19 cellular contexts compared by ENCODE assay signal in the genomic region with DNA sequence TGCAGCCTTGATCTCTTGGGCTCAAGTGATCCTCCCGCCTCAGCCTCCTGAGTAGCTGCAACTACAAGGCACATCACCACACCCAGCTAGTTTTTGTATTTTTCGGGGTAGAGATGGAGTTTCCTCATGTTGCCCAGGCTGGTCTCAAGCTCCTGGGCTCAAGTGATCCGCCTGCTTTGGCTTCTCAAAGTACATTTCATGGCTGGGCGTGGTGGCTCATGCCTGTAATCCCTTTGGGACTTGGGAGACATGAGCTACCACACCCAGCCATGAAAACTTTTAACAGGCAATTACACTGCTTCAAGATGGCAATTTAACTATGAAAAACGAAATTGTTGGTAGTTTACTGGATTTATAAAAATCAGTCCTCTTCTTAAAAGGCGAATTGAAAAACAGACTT.
"Had no signal": no experiment of that assay in that cellular context is flagged by ENCODE, and none has a peak within 500 bp of the region (broad histone marks: within the 10 kb centered on the region; RNA-seq: fewer than 3 reads in every experiment).

No MANE protein-coding gene starts in this region.

- H3K4me1 ChIP-seq: esophagus muscularis mucosa, foreskin keratinocyte, left ventricle myocardium inferior, lower lobe of right lung, stomach, thyroid gland, upper lobe of left lung, vagina had no signal

- H3K4me3 ChIP-seq: esophagus muscularis mucosa, left ventricle myocardium inferior, lower lobe of right lung, skin epidermis, stomach, thyroid gland, upper lobe of left lung, vagina had no signal

- H3K27me3 ChIP-seq: esophagus muscularis mucosa, foreskin keratinocyte, stomach, thyroid gland, upper lobe of left lung, vagina had no signal

- H3K27ac ChIP-seq: epithelial cell of prostate, esophagus muscularis mucosa, foreskin keratinocyte, left ventricle myocardium inferior, lower lobe of right lung, skin epidermis, stomach, thyroid gland, upper lobe of left lung, vagina had no signal

- ATAC-seq: effector memory CD8-positive, alpha-beta T cell; foreskin keratinocyte; lower lobe of right lung; natural killer cell; sciatic nerve had no signal

- H3K36me3 ChIP-seq: esophagus muscularis mucosa, left ventricle myocardium inferior, lower lobe of right lung, stomach, thyroid gland, upper lobe of left lung, vagina had no signal

- DNase-seq: effector memory CD8-positive, alpha-beta T cell; foreskin keratinocyte; immature natural killer cell; left ventricle myocardium inferior; lower lobe of right lung; midbrain; natural killer cell; posterior cingulate gyrus; stimulated activated CD4-positive, alpha-beta T cell treated with anti-CD3 and anti-CD28 coated beads, Interleukin-12 subunit alpha, Interleukin-12 subunit beta, amount 100 ng/mL, for 4 hours; stimulated activated naive CD4-positive, alpha-beta T cell; stomach; substantia nigra; thyroid gland; upper lobe of left lung had no signal

- H3K9me3 ChIP-seq: esophagus muscularis mucosa, left ventricle myocardium inferior, lower lobe of right lung, stomach, thyroid gland, upper lobe of left lung, vagina had no signal
